26 cellular contexts compared by ENCODE assay signal in genomic region chr16:89646270-89646669, GRCh38. TPM values are rescaled to one million over a fixed set of nuclear protein-coding genes. Genes with fewer than 3 reads are reported as not detected.
"Had no signal": no experiment of that assay in that cellular context is flagged by ENCODE, and none has a peak within 500 bp of the region (broad histone marks: within the 10 kb centered on the region; RNA-seq: fewer than 3 reads in every experiment).

No MANE protein-coding gene starts in this region.

- H3K27me3 Mint-ChIP-seq: activated B cell treated with CpG ODN at 0.5 μM for 24 hours; activated CD4-positive, alpha-beta T cell treated with anti-CD3 and anti-CD28 coated beads, Interleukin-2, amount 10 ng/mL, durations not matched to agents 24 days and 14 days; activated CD8-positive, alpha-beta memory T cell treated with anti-CD3 and anti-CD28 coated beads, Interleukin-2, amount 10 ng/mL, durations not matched to agents 7 days and 5 days; activated naive CD8-positive, alpha-beta T cell treated with anti-CD3 and anti-CD28 coated beads, Interleukin-2, amount 50 U/mL, for 24 hours; activated T-cell treated with anti-CD3 and anti-CD28 coated beads, Interleukin-2, amount 50 U/mL, for 24 hours had no signal

- H3K27me3 ChIP-seq: brain microvascular endothelial cell, Peyer's patch had no signal

- H3K4me1 Mint-ChIP-seq: activated CD4-positive, alpha-beta T cell treated with anti-CD3 and anti-CD28 coated beads, Interleukin-2, amount 10 ng/mL, durations not matched to agents 24 days and 14 days; activated CD8-positive, alpha-beta memory T cell treated with anti-CD3 and anti-CD28 coated beads, Interleukin-2, amount 10 ng/mL, durations not matched to agents 7 days and 5 days had no signal

- H3K4me1 ChIP-seq: Peyer's patch had no signal

- ATAC-seq: activated CD8-positive, alpha-beta memory T cell treated with anti-CD3 and anti-CD28 coated beads, Interleukin-2, amount 10 ng/mL, durations not matched to agents 7 days and 5 days; activated naive CD4-positive, alpha-beta T cell treated with anti-CD3 and anti-CD28 coated beads, Interleukin-2, amount 50 U/mL, for 72 hours; activated naive CD8-positive, alpha-beta T cell treated with anti-CD3 and anti-CD28 coated beads, Interleukin-2, amount 50 U/mL, for 24 hours; K562 had no signal

- H3K27ac ChIP-seq: brain microvascular endothelial cell, Peyer's patch had no signal

- DNase-seq: activated B cell treated with CpG ODN at 0.5 μM for 24 hours; activated CD4-positive, alpha-beta T cell treated with anti-CD3 and anti-CD28 coated beads for 1 hour; activated CD4-positive, alpha-beta T cell treated with anti-CD3 and anti-CD28 coated beads, Interleukin-2, amount 10 ng/mL, durations not matched to agents 24 days and 14 days; activated CD4-positive, alpha-beta T cell treated with anti-CD3 and anti-CD28 coated beads, Interleukin-2, amount 50 U/mL, for 48 hours; activated CD8-positive, alpha-beta memory T cell treated with anti-CD3 and anti-CD28 coated beads, Interleukin-2, amount 10 ng/mL, durations not matched to agents 7 days and 5 days; activated effector memory CD4-positive, alpha-beta T cell treated with Interleukin-2 at 50 U/mL for 16 hours; activated naive CD4-positive, alpha-beta T cell; activated naive CD8-positive, alpha-beta T cell treated with anti-CD3 and anti-CD28 coated beads, Interleukin-2, amount 50 U/mL, for 24 hours; activated T-cell treated with anti-CD3 and anti-CD28 coated beads, Interleukin-2, amount 50 U/mL, for 24 hours; amniotic stem cell; brain microvascular endothelial cell; Karpas-422; MM.1S; NCI-H1105; NCI-H1436; NCI-H1694 treated with DMSO at 0.1 percent for 48 hours; NCI-H2029 treated with DMSO at 0.1 percent for 48 hours; NCI-H510A treated with DMSO at 0.1 percent for 48 hours; SHP77 treated with DMSO at 0.1 percent for 48 hours; T-helper 9 cell had no signal

- H3K4me3 Mint-ChIP-seq: activated B cell treated with CpG ODN at 0.5 μM for 24 hours; activated CD4-positive, alpha-beta T cell treated with anti-CD3 and anti-CD28 coated beads, Interleukin-2, amount 10 ng/mL, durations not matched to agents 24 days and 14 days; activated CD8-positive, alpha-beta memory T cell treated with anti-CD3 and anti-CD28 coated beads, Interleukin-2, amount 10 ng/mL, durations not matched to agents 7 days and 5 days; activated naive CD8-positive, alpha-beta T cell treated with anti-CD3 and anti-CD28 coated beads, Interleukin-2, amount 50 U/mL, for 24 hours; activated T-cell treated with anti-CD3 and anti-CD28 coated beads, Interleukin-2, amount 50 U/mL, for 24 hours; activated T-helper 1 cell treated with anti-CD3 and anti-CD28 coated beads, Interleukin-12 subunit alpha, Interleukin-12 subunit beta, Interleukin-2, Interleukin-4 antibody, amounts not matched to agents 30 ng/mL and 10 ng/mL and 1 ng/mL, durations not matched to agents 14 hours and 24 hours and 36 hours; T-helper 1 cell treated with Interleukin-12 subunit alpha and Interleukin-12 subunit beta and Interleukin-4 antibody, amounts not matched to agents 30 μg/mL and 1 μg/mL, for 36 hours had no signal

- H3K27ac Mint-ChIP-seq: activated B cell treated with CpG ODN at 0.5 μM for 24 hours; activated CD4-positive, alpha-beta T cell treated with anti-CD3 and anti-CD28 coated beads, Interleukin-2, amount 10 ng/mL, durations not matched to agents 24 days and 14 days; activated CD8-positive, alpha-beta memory T cell treated with anti-CD3 and anti-CD28 coated beads, Interleukin-2, amount 10 ng/mL, durations not matched to agents 7 days and 5 days; activated naive CD8-positive, alpha-beta T cell treated with anti-CD3 and anti-CD28 coated beads, Interleukin-2, amount 50 U/mL, for 24 hours; activated T-cell treated with anti-CD3 and anti-CD28 coated beads, Interleukin-2, amount 50 U/mL, for 24 hours; activated T-helper 1 cell treated with anti-CD3 and anti-CD28 coated beads, Interleukin-12 subunit alpha, Interleukin-12 subunit beta, Interleukin-2, Interleukin-4 antibody, amounts not matched to agents 30 ng/mL and 10 ng/mL and 1 ng/mL, durations not matched to agents 14 hours and 24 hours and 36 hours; T-helper 1 cell treated with Interleukin-12 subunit alpha and Interleukin-12 subunit beta and Interleukin-4 antibody, amounts not matched to agents 30 μg/mL and 1 μg/mL, for 36 hours had no signal

- H3K9me3 ChIP-seq: Peyer's patch had no signal

- H3K9me3 Mint-ChIP-seq: activated B cell treated with CpG ODN at 0.5 μM for 24 hours; activated CD4-positive, alpha-beta T cell treated with anti-CD3 and anti-CD28 coated beads, Interleukin-2, amount 10 ng/mL, durations not matched to agents 24 days and 14 days; activated naive CD4-positive, alpha-beta T cell treated with anti-CD3 and anti-CD28 coated beads, Interleukin-2, amount 50 U/mL, for 72 hours; activated naive CD8-positive, alpha-beta T cell treated with anti-CD3 and anti-CD28 coated beads, Interleukin-2, amount 50 U/mL, for 24 hours; activated T-cell treated with anti-CD3 and anti-CD28 coated beads, Interleukin-2, amount 50 U/mL, for 24 hours; activated T-helper 1 cell treated with anti-CD3 and anti-CD28 coated beads, Interleukin-12 subunit alpha, Interleukin-12 subunit beta, Interleukin-2, Interleukin-4 antibody, amounts not matched to agents 30 ng/mL and 10 ng/mL and 1 ng/mL, durations not matched to agents 14 hours and 24 hours and 36 hours; T-helper 1 cell treated with Interleukin-12 subunit alpha and Interleukin-12 subunit beta and Interleukin-4 antibody, amounts not matched to agents 30 μg/mL and 1 μg/mL, for 36 hours had no signal

- H3K4me3 ChIP-seq: K562, Peyer's patch had no signal

RNA-seq across cellular contexts. Expression of gene DPEP1, which starts 32.8 kb away (rescaled TPM):
- total RNA-seq: activated B cell treated with CpG ODN at 0.5 μM for 24 hours; activated CD4-positive, alpha-beta T cell treated with anti-CD3 and anti-CD28 coated beads, Interleukin-2, amount 10 ng/mL, durations not matched to agents 24 days and 14 days; activated CD8-positive, alpha-beta memory T cell treated with anti-CD3 and anti-CD28 coated beads, Interleukin-2, amount 10 ng/mL, durations not matched to agents 7 days and 5 days; activated naive CD4-positive, alpha-beta T cell treated with anti-CD3 and anti-CD28 coated beads, Interleukin-2, amount 50 U/mL, for 72 hours; activated T-helper 1 cell treated with anti-CD3 and anti-CD28 coated beads, Interleukin-12 subunit alpha, Interleukin-12 subunit beta, Interleukin-2, Interleukin-4 antibody, amounts not matched to agents 30 ng/mL and 10 ng/mL and 1 ng/mL, durations not matched to agents 14 hours and 24 hours and 36 hours; cardiac septum had no signal
